Comparison of ENCODE assay signal across 11 cellular contexts in genomic region chr6:108068618-108069017, GRCh38. TPM values are rescaled to one million over a fixed set of nuclear protein-coding genes. Genes with fewer than 3 reads are reported as not detected.
DNase-seq lines count a peak whose midpoint lies in the region; ATAC-seq, FAIRE-seq and TF ChIP-seq lines count a peak whose summit lies in the region.
"Had no signal": no experiment of that assay in that cellular context is flagged by ENCODE, and none has a peak within 500 bp of the region (broad histone marks: within the 10 kb centered on the region; RNA-seq: fewer than 3 reads in every experiment).

No MANE protein-coding gene starts in this region.

- no peak for TF ChIP-seq EP300 in H1 (IDR thresholded peaks at IDR 0.05; ENCODE audit: borderline replicate concordance in 1 of 2, low read depth in 2 of 2, low read length in 2 of 2)

- H3K4me3 ChIP-seq in H1 (ENCODE audit: extremely low read depth in 1 of 4, insufficient read depth in 2 of 4, low read depth in 3 of 4, low read length in 4 of 4) (no peak overlapping the region), pancreas (no peak overlapping the region)
- H3K4me3 ChIP-seq: ascending aorta had no signal

- POLR2A ChIA-PET in H1 (lab: Charles Lee; ENCODE audit: partially characterized antibody) = no interaction called here

- H3K4me3 Mint-ChIP-seq in osteocyte (ENCODE audit: unreplicated experiment) = no peak overlapping the region
- H3K4me3 Mint-ChIP-seq: stimulated activated naive CD8-positive, alpha-beta T cell treated with anti-CD3 and anti-CD28 coated beads, Interleukin-15, Interleukin-2, amounts not matched to agents 100 ng/mL and 50 ng/mL, for 24 hours had no signal

- H4K8ac ChIP-seq in H1 (ENCODE audit: extremely low read depth, insufficient read depth, low read length) = no peak overlapping the region

- H2AK5ac ChIP-seq in H1 (ENCODE audit: low read depth, low read length) = no peak overlapping the region

- no peak overlapping the region for H3K18ac ChIP-seq in H1 (ENCODE audit: extremely low read depth, low read length)

- FAIRE-seq in GM12891 (lab: Jason Lieb, UNC) (peak; percentile 81), H1 (lab: Jason Lieb, UNC) (no peak), pancreas (lab: Jason Lieb, UNC) (no peak)

- H3K79me2 ChIP-seq in H1 (ENCODE audit: control insufficient read depth in 1 of 2, insufficient read depth in 2 of 2, low read length in 2 of 2) = peaks cover 0 to 30% of the 10 kb centered on the region in 2 experiments; a peak in 2 of 4 replicates

- H2BK12ac ChIP-seq in H1 (ENCODE audit: low read depth, low read length) = no peak overlapping the region

- no peak overlapping the region for H4K5ac ChIP-seq in H1 (ENCODE audit: insufficient read length, low read depth, low read length)

- H2AFZ ChIP-seq in H1 (ENCODE audit: low read length) = no peak overlapping the region

- no peaks in the 10 kb centered on the region for H3K9me3 Mint-ChIP-seq in osteocyte (ENCODE audit: unreplicated experiment)
- H3K9me3 Mint-ChIP-seq: stimulated activated naive CD8-positive, alpha-beta T cell treated with anti-CD3 and anti-CD28 coated beads, Interleukin-15, Interleukin-2, amounts not matched to agents 100 ng/mL and 50 ng/mL, for 24 hours had no signal

- H2BK120ac ChIP-seq in H1 (replicated peaks; ENCODE audit: low read depth, low read length) = no peak overlapping the region

- DNase-seq in GM12891 (ENCODE audit: insufficient read length, low spot score) (no peak), H1 (ENCODE audit: low read depth in 1 of 2, low spot score in 2 of 2) (no peak), pancreas (no peak), ureter (ENCODE audit: low spot score) (no peak), osteocyte (ENCODE audit: extremely low spot score, unreplicated experiment) (no peak)
- DNase-seq: NCI-H2081 had no signal

- H4K20me1 ChIP-seq in H1 (replicated peaks in 1 of 2; ENCODE audit: control insufficient read depth in 1 of 2, insufficient read depth in 2 of 2, low read length in 2 of 2) = peaks cover 0 to 3% of the 10 kb centered on the region in 2 experiments

- H3K9ac ChIP-seq in H1 (replicated peaks in 1 of 4; ENCODE audit: extremely low read depth in 1 of 4, low read depth in 3 of 4, low read length in 3 of 4) = no peak overlapping the region

- H3K79me1 ChIP-seq in H1 (ENCODE audit: low read depth, low read length) = no peaks in the 10 kb centered on the region; the same call in 1 of the 2 replicates

- no peaks in the 10 kb centered on the region; the same call in 1 of the 2 replicates for H3K23me2 ChIP-seq in H1 (ENCODE audit: low read depth, low read length)

- H3K27me3 Mint-ChIP-seq in osteocyte (ENCODE audit: unreplicated experiment) = no peaks in the 10 kb centered on the region
- H3K27me3 Mint-ChIP-seq: stimulated activated naive CD8-positive, alpha-beta T cell treated with anti-CD3 and anti-CD28 coated beads, Interleukin-15, Interleukin-2, amounts not matched to agents 100 ng/mL and 50 ng/mL, for 24 hours had no signal

- H3K9me3 ChIP-seq in H1 (ENCODE audit: insufficient read depth in 2 of 2, low read depth in 1 of 2, low read length in 1 of 2) (no peaks in the 10 kb centered on the region), pancreas (no peaks in the 10 kb centered on the region)
- H3K9me3 ChIP-seq: ascending aorta had no signal

- peaks cover 0 to 4% (median 2%) of the 10 kb centered on the region in 4 experiments; a peak in 3 of 8 replicates for H3K36me3 ChIP-seq in H1 (ENCODE audit: control insufficient read depth in 2 of 4, insufficient read depth in 4 of 4, low read length in 3 of 4)
- H3K36me3 ChIP-seq in pancreas = no peaks in the 10 kb centered on the region
- H3K36me3 ChIP-seq: ascending aorta had no signal

- peaks cover 8% of the 10 kb centered on the region for H3K4me1 Mint-ChIP-seq in osteocyte (ENCODE audit: unreplicated experiment)

- intact Hi-C loops in pancreas (cut with DNase I) = no loop called here

- H2BK20ac ChIP-seq in H1 (ENCODE audit: low read length) = no peak overlapping the region

- H3K4me2 ChIP-seq in H1 (ENCODE audit: insufficient read depth in 1 of 2, low read depth in 2 of 2, low read length in 2 of 2) = no peak overlapping the region

- no peak overlapping the region for H3K14ac ChIP-seq in H1 (ENCODE audit: insufficient read length)

- no peak overlapping the region for H2BK15ac ChIP-seq in H1 (ENCODE audit: low read length)

- no peak for TF ChIP-seq CTCF in H1 (IDR thresholded peaks at IDR 0.05; ENCODE audit: control extremely low read depth in 1 of 3, insufficient read depth in 1 of 3, low read depth in 1 of 3, low read length in 3 of 3)
- TF ChIP-seq CTCF in pancreas (IDR thresholded peaks at IDR 0.05) = no peak
- TF ChIP-seq CTCF in osteocyte (IDR thresholded peaks at IDR 0.05) = no peak

- H3K56ac ChIP-seq in H1 (replicated peaks; ENCODE audit: insufficient read length, low read depth, low read length) = peak overlapping the region; percentile 38

- 86% methylated on average over 2 of the region's 2 CpGs; no CpG with 5 or more reads in 1 of the 2 experiments for WGBS in H1 (ENCODE audit: extremely low coverage in 1 of 2, insufficient coverage in 1 of 2, insufficient read length in 1 of 2, insufficient replicate concordance in 2 of 2, low coverage in 1 of 2, low lambda C conversion rate in 2 of 2, missing lambda C conversion rate in 1 of 2), 2 experiments
- WGBS in pancreas, 2 donors = 77% methylated on average over 2 of the region's 2 CpGs

- H3K27ac Mint-ChIP-seq in osteocyte (ENCODE audit: unreplicated experiment) = no peak overlapping the region
- H3K27ac Mint-ChIP-seq: stimulated activated naive CD8-positive, alpha-beta T cell treated with anti-CD3 and anti-CD28 coated beads, Interleukin-15, Interleukin-2, amounts not matched to agents 100 ng/mL and 50 ng/mL, for 24 hours had no signal

- TF ChIP-seq POLR2A in GM12891 (IDR thresholded peaks at IDR 0.05; ENCODE audit: low read depth, low read length) (no peak), H1 (IDR thresholded peaks at IDR 0.05; ENCODE audit: control extremely low read depth in 1 of 2, low read depth in 2 of 2, low read length in 2 of 2) (no peak)

- no peak overlapping the region for H3K4ac ChIP-seq in H1 (replicated peaks; ENCODE audit: insufficient read length, low read depth, low read length)

- H3K4me1 ChIP-seq in H1 (replicated peaks in 1 of 4; ENCODE audit: control insufficient read depth in 3 of 4, insufficient read depth in 4 of 4, low read length in 3 of 4) (peaks cover 0 to 8% (median 1%) of the 10 kb centered on the region in 4 experiments; a peak in 3 of 7 replicates), pancreas (peaks cover 0 to 4% (median 3%) of the 10 kb centered on the region in 3 donors)

- CTCF ChIA-PET in H1 (lab: Charles Lee; ENCODE audit: partially characterized antibody) = interaction anchor here (1.1 to 1.7 kb wide), 2 partner anchors 86 to 88 kb away, joined by 3 to 4 read pairs; no protein-coding TSS in a partner anchor

- H2BK5ac ChIP-seq in H1 (ENCODE audit: low read depth, low read length) = no peak overlapping the region

- no peak overlapping the region for H4K91ac ChIP-seq in H1 (replicated peaks; ENCODE audit: insufficient read length, low read length)

- H3K27ac ChIP-seq in H1 (ENCODE audit: low read depth, low read length) (no peak overlapping the region), pancreas (no peak overlapping the region)
- H3K27ac ChIP-seq: ascending aorta had no signal

- ATAC-seq in GM19043 (IDR thresholded peaks at IDR 0.05; ENCODE audit: low read depth, unreplicated experiment) (peak; percentile 45), HG03354 (IDR thresholded peaks at IDR 0.05; ENCODE audit: poor library complexity, severe bottlenecking, unreplicated experiment) (peak; percentile 50), pancreas (no peak), esophagus mucosa (no peak)

- no peak for TF ChIP-seq RAD21 in H1 (IDR thresholded peaks at IDR 0.05 in 1 of 2, conservative IDR thresholded peaks at IDR 0.05 in 1 of 2; ENCODE audit: low read depth in 2 of 2, low read length in 2 of 2)

- no peak overlapping the region for H3K23ac ChIP-seq in H1 (ENCODE audit: insufficient read length)

- peaks cover 0 to 1% (median 0%) of the 10 kb centered on the region in 4 experiments; a peak in 1 of 7 replicates for H3K27me3 ChIP-seq in H1 (replicated peaks in 1 of 4; ENCODE audit: control insufficient read depth in 3 of 4, extremely low read depth in 1 of 4, insufficient read depth in 3 of 4, low read length in 3 of 4)
- H3K27me3 ChIP-seq in pancreas = no peaks in the 10 kb centered on the region
- H3K27me3 ChIP-seq: ascending aorta had no signal

- H3K36me3 Mint-ChIP-seq in osteocyte (ENCODE audit: unreplicated experiment) = peaks cover 5% of the 10 kb centered on the region

TF ChIP-seq in GM12891, 5 proteins besides CTCF, POLR2A, EP300 and RAD21:
- TF ChIP-seq SPI1 (IDR thresholded peaks at IDR 0.05; ENCODE audit: low read depth, low read length) (no peak), TAF1 (IDR thresholded peaks at IDR 0.05; ENCODE audit: low read depth, low read length) (no peak), POU2F2 (IDR thresholded peaks at IDR 0.05; ENCODE audit: low read depth, low read length) (no peak), PAX5 (IDR thresholded peaks at IDR 0.05; ENCODE audit: insufficient read depth, low read length, severe bottlenecking) (no peak), POLR2AphosphoS5 (IDR thresholded peaks at IDR 0.05; ENCODE audit: low read depth, low read length) (no peak)

TF ChIP-seq in H1, 55 proteins besides CTCF, POLR2A, EP300 and RAD21:
- TF ChIP-seq RXRA (IDR thresholded peaks at IDR 0.05; ENCODE audit: insufficient read depth, low read depth, low read length) = no peak

RNA-seq across cellular contexts. Expression of gene OSTM1, which starts 5.9 kb away (rescaled TPM):
- polyA plus RNA-seq in GM12891 (2012; ENCODE audit: low read depth, missing spikeins) = 2.4 TPM
- total RNA-seq in H1 (2021; fragmentation: NEBNext Ultra II Directional; extraction: Animal tissue kit (Norgen Biotek cat#: 25700)) = 26.1 and 30.3 TPM in 2 replicates
- polyA plus RNA-seq in H1 (2011; rRNA removed) (17.7 and 26.1 TPM in 2 replicates), pancreas (1 to 10 TPM; 6.2 to 7.9 TPM)
- 9.2 TPM for polyA plus RNA-seq in H1 (2011; cell fraction: cytosol; rRNA removed)
- polyA plus RNA-seq in H1 (2011; cell fraction: nucleus; rRNA removed) = 29.5 TPM
- 15.8 to 24.3 TPM (median 20.7 TPM) in 4 replicates for polyA plus RNA-seq in H1 (2012, experiment 1 of 2)
- 2.6 TPM for polyA plus RNA-seq in H1 (2012, experiment 2 of 2)
- polyA plus RNA-seq in H1 (2013, experiment 1 of 2) = 17.8 TPM
- polyA plus RNA-seq in H1 (2013, experiment 2 of 2) = 21.8 TPM
- 6.9 and 18.7 TPM in 2 replicates for polyA minus RNA-seq in H1 (2011; rRNA and poly(A)+ RNA removed)
- polyA minus RNA-seq in H1 (2011; cell fraction: cytosol; rRNA and poly(A)+ RNA removed) = 25.5 TPM
- polyA minus RNA-seq in H1 (2011; cell fraction: nucleus; rRNA and poly(A)+ RNA removed) = 41.0 TPM
- total RNA-seq in pancreas (10 to 100 TPM; 10.0 to 19.2 (median 14.7) TPM), esophagus mucosa (12.8 TPM), ureter (40.3 TPM), osteocyte (49.9 and 54.1 TPM in 2 replicates)

Comparison
In these comparisons a context has a peak if more than half of its experiments do, and no peak if none do; other contexts are left out.
1. ATAC-seq: peak in GM19043 (single experiment) and HG03354 (single experiment); none in pancreas (0 of 4) and esophagus mucosa (single experiment).